ENCODE assay signal across 8 cellular contexts in the genomic region with DNA sequence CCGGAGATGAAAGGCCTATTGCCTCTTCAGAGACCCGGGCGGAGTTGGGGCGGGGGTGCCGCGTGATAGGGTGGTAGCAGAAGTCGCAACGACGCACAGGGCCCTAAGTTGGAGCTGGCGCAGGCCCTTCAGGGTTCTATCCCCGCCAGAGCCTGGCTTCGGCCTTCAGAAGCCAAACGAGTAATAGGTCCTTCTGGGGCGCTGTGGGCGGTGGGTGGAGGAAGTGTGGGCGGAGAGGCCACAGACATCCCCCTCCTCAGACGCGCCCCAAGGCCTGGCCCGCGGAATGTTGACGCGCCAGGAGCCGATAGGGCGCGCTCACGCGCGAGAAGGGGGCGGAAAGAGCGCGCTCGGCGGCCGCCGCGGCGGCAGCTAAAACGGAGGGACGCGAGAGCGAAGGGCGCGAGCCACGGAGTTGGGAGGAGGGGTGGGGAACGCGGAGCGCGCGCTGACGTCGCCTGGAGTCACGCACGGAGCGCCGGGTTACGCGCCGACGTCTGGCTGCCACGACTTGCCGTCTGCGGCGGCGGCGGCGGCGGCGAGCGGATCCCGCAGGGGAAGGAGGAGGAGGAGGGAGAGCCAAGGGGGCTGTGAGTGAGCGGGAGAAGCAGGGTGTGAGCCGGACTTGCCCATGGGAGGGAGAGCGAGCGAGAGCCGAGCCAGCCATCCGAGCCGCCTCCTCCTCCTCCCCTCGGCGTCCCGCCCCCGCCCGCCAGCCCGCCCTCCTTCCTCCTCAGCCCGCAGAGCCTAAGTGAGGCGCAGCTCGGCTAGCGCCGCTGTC. TPM values are rescaled to one million over a fixed set of nuclear protein-coding genes. Genes with fewer than 3 reads are reported as not detected.
DNase-seq lines count a peak whose midpoint lies in the region.

No MANE protein-coding gene starts in this region.

- DNase-seq in GM04503 (ENCODE audit: low read depth) (peak; percentile 59), HAP-1 (ENCODE audit: low spot score in 2 of 2) (peak; percentile 86 to 94), MG63 (peak; percentile 97), SJSA1 (ENCODE audit: low read depth in 1 of 2, low spot score in 2 of 2) (peak; percentile 97 to 98), germinal center (ENCODE audit: low spot score) (peak; percentile 94), occipital lobe (lab: John Stamatoyannopoulos, UW) (peak; percentile 91)
- peak; percentile 96 for DNase-seq in activated naive CD4-positive, alpha-beta T cell treated with anti-CD3 and anti-CD28 coated beads, Interleukin-2, amount 10 ng/mL, durations not matched to agents 7 days and 5 days

- H3K4me3 Mint-ChIP-seq in activated naive CD4-positive, alpha-beta T cell treated with anti-CD3 and anti-CD28 coated beads, Interleukin-2, amount 10 ng/mL, durations not matched to agents 7 days and 5 days: peak overlapping the region; percentile 97

- H3K36me3 Mint-ChIP-seq in activated naive CD4-positive, alpha-beta T cell treated with anti-CD3 and anti-CD28 coated beads, Interleukin-2, amount 10 ng/mL, durations not matched to agents 7 days and 5 days: peaks cover 8% of the 10 kb centered on the region

- no peaks in the 10 kb centered on the region for H3K9me3 ChIP-seq in HAP-1
- H3K9me3 ChIP-seq in MG63: no peaks in the 10 kb centered on the region
- no peaks in the 10 kb centered on the region for H3K9me3 ChIP-seq in SJSA1 (replicated peaks)

- H3K27me3 Mint-ChIP-seq in activated naive CD4-positive, alpha-beta T cell treated with anti-CD3 and anti-CD28 coated beads, Interleukin-2, amount 10 ng/mL, durations not matched to agents 7 days and 5 days: peaks cover 42% of the 10 kb centered on the region

- peak overlapping the region; percentile 54 for H3K4me3 ChIP-seq in HAP-1
- H3K4me3 ChIP-seq in MG63: peak overlapping the region; percentile 69
- H3K4me3 ChIP-seq in SJSA1: peak overlapping the region; percentile 71

- peaks cover 31% of the 10 kb centered on the region for H3K4me1 ChIP-seq in HAP-1
- H3K4me1 ChIP-seq in SJSA1 (replicated peaks): peaks cover 18% of the 10 kb centered on the region

- peak overlapping the region; percentile 98 for H3K27ac Mint-ChIP-seq in activated naive CD4-positive, alpha-beta T cell treated with anti-CD3 and anti-CD28 coated beads, Interleukin-2, amount 10 ng/mL, durations not matched to agents 7 days and 5 days

- in situ Hi-C loops in HAP-1 (cut with MboI; ENCODE audit: low sequenced_read_pairs): no loop called here

- CTCF ChIA-PET in activated naive CD4-positive, alpha-beta T cell treated with anti-CD3 and anti-CD28 coated beads, Interleukin-2, amount 10 ng/mL, durations not matched to agents 7 days and 5 days (lab: Charles Lee): interaction anchor here (1.0 to 1.4 kb wide), 2 partner anchors 35 to 37 kb away, joined by 5 to 11 read pairs; no protein-coding TSS in a partner anchor

- H3K4me1 Mint-ChIP-seq in activated naive CD4-positive, alpha-beta T cell treated with anti-CD3 and anti-CD28 coated beads, Interleukin-2, amount 10 ng/mL, durations not matched to agents 7 days and 5 days: peaks cover 46% of the 10 kb centered on the region

- H3K27me3 ChIP-seq in HAP-1 (ENCODE audit: low read depth) (no peaks in the 10 kb centered on the region), MG63 (no peaks in the 10 kb centered on the region), SJSA1 (replicated peaks) (peaks cover 16% of the 10 kb centered on the region)

- H3K36me3 ChIP-seq in HAP-1 (replicated peaks) (no peaks in the 10 kb centered on the region), MG63 (no peaks in the 10 kb centered on the region), SJSA1 (no peaks in the 10 kb centered on the region)

- H3K9me3 Mint-ChIP-seq in activated naive CD4-positive, alpha-beta T cell treated with anti-CD3 and anti-CD28 coated beads, Interleukin-2, amount 10 ng/mL, durations not matched to agents 7 days and 5 days: no peaks in the 10 kb centered on the region

- H3K27ac ChIP-seq in SJSA1: peak overlapping the region; percentile 52
- H3K27ac ChIP-seq in temporal lobe (ENCODE audit: low read depth, low read length): peak overlapping the region; percentile 98

RNA-seq across cellular contexts. Expression of gene PURA, which starts 6.4 kb away (rescaled TPM):
- total RNA-seq in MG63 (2014; rRNA removed; shearing (Covaris generic); ENCODE audit: low replicate concordance): 6.9 and 15.8 TPM in 2 replicates
- 13.3 and 16.7 TPM in 2 replicates for total RNA-seq in SJSA1 (2014; rRNA removed; shearing (Covaris generic))
- total RNA-seq in occipital lobe: 14.5 TPM
- 13.3 TPM for total RNA-seq in temporal lobe

RNA-seq across cellular contexts. Expression of gene IGIP, which starts 18.2 kb away (rescaled TPM):
- total RNA-seq in MG63 (2014; rRNA removed; shearing (Covaris generic); ENCODE audit: low replicate concordance): 1.4 TPM in 2 replicates
- total RNA-seq in SJSA1 (2014; rRNA removed; shearing (Covaris generic)): 4.7 and 5.5 TPM in 2 replicates
- total RNA-seq in occipital lobe (11.9 TPM), temporal lobe (8.4 TPM)

Comparison
In these comparisons a context has a peak if more than half of its experiments do, and no peak if none do; other contexts are left out.
1. Peak in every context shown above with its lines: DNase-seq, H3K4me3 ChIP-seq and H3K27ac ChIP-seq.